In genomic region chr1:190179817-190180216, GRCh38 we compare ENCODE assay signal across 1 cellular context.
TF ChIP-seq lines count a peak whose summit lies in the region.

No MANE protein-coding gene starts in this region.

TF ChIP-seq in H1, 55 proteins besides CTCF, POLR2A, EP300 and RAD21 (continued from another document):
- TF ChIP-seq USF2 (IDR thresholded peaks at IDR 0.05; ENCODE audit: low read length) (no peak), CHD1 (IDR thresholded peaks at IDR 0.05; ENCODE audit: low read depth, low read length) (no peak), EZH2 (IDR thresholded peaks at IDR 0.05; ENCODE audit: low read depth, low read length, severe bottlenecking) (no peak), YY1 (IDR thresholded peaks at IDR 0.05; ENCODE audit: low read depth, low read length) (no peak), PHF8 (conservative IDR thresholded peaks at IDR 0.05; ENCODE audit: low read depth, low read length) (no peak), FOSL1 (IDR thresholded peaks at IDR 0.05; ENCODE audit: insufficient read depth, low read depth, low read length) (no peak), RNF2 (IDR thresholded peaks at IDR 0.05; ENCODE audit: borderline replicate concordance, low read depth, low read length, missing control alignments, poor library complexity, severe bottlenecking) (no peak), MAFK (IDR thresholded peaks at IDR 0.05; ENCODE audit: low read depth, low read length) (no peak)
TF ChIP-seq in H1: peak in this region for 0.
